Comparison of ENCODE assay signal across 30 cellular contexts in genomic region chr6:16649241-16649640, GRCh38.
"Had no signal": no experiment of that assay in that cellular context is flagged by ENCODE, and none has a peak within 500 bp of the region (broad histone marks: within the 10 kb centered on the region; RNA-seq: fewer than 3 reads in every experiment).

No MANE protein-coding gene starts in this region.

- H3K27ac Mint-ChIP-seq: activated CD8-positive, alpha-beta T cell treated with anti-CD3 and anti-CD28 coated beads for 36 hours; activated naive CD4-positive, alpha-beta T cell treated with anti-CD3 and anti-CD28 coated beads, Interleukin-2, amount 50 U/mL, for 24 hours; brain had no signal

- ATAC-seq: activated CD4-positive, CD25-positive, alpha-beta regulatory T cell treated with anti-CD3 and anti-CD28 coated beads, Interleukin-2, amount 50 U/mL, for 24 hours; activated CD8-positive, alpha-beta T cell treated with anti-CD3 and anti-CD28 coated beads for 36 hours; activated T-cell treated with anti-CD3 and anti-CD28 coated beads, Interleukin-2, amount 50 U/mL, for 72 hours; Panc1; Right ventricle myocardium inferior had no signal

- H3K4me1 ChIP-seq: SJCRH30 had no signal

- H3K27me3 Mint-ChIP-seq: activated CD8-positive, alpha-beta T cell treated with anti-CD3 and anti-CD28 coated beads for 36 hours; activated naive CD4-positive, alpha-beta T cell treated with anti-CD3 and anti-CD28 coated beads, Interleukin-2, amount 50 U/mL, for 24 hours; central memory CD8-positive, alpha-beta T cell had no signal

- H3K9me3 ChIP-seq: ascending aorta, SJCRH30, SK-N-SH had no signal

- H3K4me3 Mint-ChIP-seq: activated CD8-positive, alpha-beta T cell treated with anti-CD3 and anti-CD28 coated beads for 36 hours; activated naive CD4-positive, alpha-beta T cell treated with anti-CD3 and anti-CD28 coated beads, Interleukin-2, amount 50 U/mL, for 24 hours; activated T-cell treated with anti-CD3 and anti-CD28 coated beads, Interleukin-2, amount 50 U/mL, for 72 hours; brain; central memory CD8-positive, alpha-beta T cell had no signal

- DNase-seq: activated CD4-positive, alpha-beta T cell treated with anti-CD3 and anti-CD28 coated beads for 4 hours; activated CD8-positive, alpha-beta memory T cell treated with anti-CD3 and anti-CD28 coated beads, Interleukin-2, amount 50 U/mL, for 4 hours; activated CD8-positive, alpha-beta T cell treated with anti-CD3 and anti-CD28 coated beads for 36 hours; activated naive CD4-positive, alpha-beta T cell; activated T-cell treated with anti-CD3 and anti-CD28 coated beads, Interleukin-2, amount 50 U/mL, for 72 hours; amniotic stem cell; Kasumi-1; KBM-7; NCI-H1092; NCI-H1417 treated with DMSO at 0.1 percent for 48 hours; NCI-H1694; NCI-H2029; NCI-H2107; NCI-H2171 treated with DMSO at 0.1 percent for 48 hours; NCI-H345; NCI-H510A; NCI-H526 treated with DMSO at 0.1 percent for 48 hours; NK-92 treated with Interleukin-12 subunit alpha and Interleukin-12 subunit beta, amount 100 ng/mL, for 24 hours; OCI-M1; RPMI8226; SJCRH30; SK-N-SH; SW 1271 had no signal

- H3K27me3 ChIP-seq: ascending aorta, SJCRH30 had no signal

- H3K9me3 Mint-ChIP-seq: activated CD8-positive, alpha-beta T cell treated with anti-CD3 and anti-CD28 coated beads for 36 hours; activated naive CD4-positive, alpha-beta T cell treated with anti-CD3 and anti-CD28 coated beads, Interleukin-2, amount 50 U/mL, for 24 hours; activated T-cell treated with anti-CD3 and anti-CD28 coated beads, Interleukin-2, amount 50 U/mL, for 72 hours; brain; central memory CD8-positive, alpha-beta T cell had no signal

- H3K36me3 ChIP-seq: SJCRH30 had no signal

- H3K4me1 Mint-ChIP-seq: brain had no signal

- H3K4me3 ChIP-seq: ascending aorta, SJCRH30 had no signal
